ENCODE assay signal across 1 cellular context in genomic region chr1:109112056-109112651, GRCh38.
TF ChIP-seq lines count a peak whose summit lies in the region.

No MANE protein-coding gene starts in this region.

TF ChIP-seq in endothelial cell of umbilical vein, 7 proteins besides CTCF, POLR2A, EP300 and RAD21:
- no peak for TF ChIP-seq GATA2 (IDR thresholded peaks at IDR 0.05; ENCODE audit: insufficient read depth, insufficient read length, low read depth, low read length)
- no peak for TF ChIP-seq JUN (IDR thresholded peaks at IDR 0.05; ENCODE audit: borderline replicate concordance, insufficient read depth, insufficient read length, low read depth)
- no peak for TF ChIP-seq MAX (IDR thresholded peaks at IDR 0.05; ENCODE audit: insufficient read depth, insufficient read length)
- no peak for TF ChIP-seq EZH2 (IDR thresholded peaks at IDR 0.05; ENCODE audit: borderline replicate concordance, low read depth, low read length, severe bottlenecking)
- TF ChIP-seq MYC (IDR thresholded peaks at IDR 0.05; ENCODE audit: low read depth, low read length), result no peak
- TF ChIP-seq POLR2AphosphoS5 (IDR thresholded peaks at IDR 0.05; ENCODE audit: insufficient read depth, low read depth, low read length), result no peak
- TF ChIP-seq FOS (IDR thresholded peaks at IDR 0.05; ENCODE audit: borderline replicate concordance, insufficient read depth, low read length), result no peak
